In genomic region chr9:92290785-92291429, GRCh38 we compare ENCODE assay signal across 1 cellular context.
TF ChIP-seq lines count a peak whose summit lies in the region.

No MANE protein-coding gene starts in this region.

TF ChIP-seq in GM23338, 12 proteins besides CTCF, POLR2A, EP300 and RAD21:
- no peak for TF ChIP-seq REST (IDR thresholded peaks at IDR 0.05; ENCODE audit: unreplicated experiment)
- no peak for TF ChIP-seq EZH2phosphoT487 (IDR thresholded peaks at IDR 0.05; ENCODE audit: unreplicated experiment)
- TF ChIP-seq CREB1 (CRISPR knock-in tag; IDR thresholded peaks at IDR 0.05; ENCODE audit: low read depth), result no peak
